Comparison of ENCODE assay signal across 9 cellular contexts in the genomic region with DNA sequence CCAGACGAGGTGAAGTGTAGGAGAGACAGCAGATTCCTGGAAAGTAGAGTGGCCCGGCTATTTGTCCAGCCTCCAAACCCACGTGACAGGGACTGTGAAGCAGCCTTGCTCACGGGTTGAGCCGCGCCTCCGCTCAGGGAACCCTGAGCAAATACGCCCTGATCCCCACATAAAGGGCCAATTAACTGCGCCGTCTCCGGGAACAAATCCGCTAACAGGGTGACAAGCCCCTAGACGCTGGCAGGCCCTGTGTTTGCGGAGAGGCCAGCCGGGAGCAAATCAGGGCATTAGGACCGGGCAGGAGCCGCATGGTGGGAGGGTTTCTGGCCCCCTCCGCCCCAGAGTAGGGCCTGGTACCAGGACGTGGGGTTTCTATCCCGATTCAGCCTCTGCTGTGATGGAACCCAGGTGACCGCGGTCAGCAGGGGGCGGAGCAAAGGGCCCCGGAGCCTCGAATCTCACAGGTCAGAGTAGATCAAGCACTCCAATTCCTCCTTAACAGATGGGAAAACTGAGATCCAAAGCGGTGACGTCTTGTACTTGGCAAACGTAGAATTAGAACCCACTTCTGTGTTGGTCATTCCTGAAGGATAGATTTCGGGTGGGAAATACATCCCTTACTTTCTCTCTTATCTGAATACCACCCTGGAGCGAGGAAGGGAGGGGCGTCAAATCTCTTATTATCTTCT. TPM values are rescaled to one million over a fixed set of nuclear protein-coding genes. Genes with fewer than 3 reads are reported as not detected.
A peak's percentile ranks its signal among the peaks of the same experiment; 100 is the strongest.
DNase-seq lines count a peak whose midpoint lies in the region; ATAC-seq and TF ChIP-seq lines count a peak whose summit lies in the region.
"Had no signal": no experiment of that assay in that cellular context is flagged by ENCODE, and none has a peak within 500 bp of the region (broad histone marks: within the 10 kb centered on the region; RNA-seq: fewer than 3 reads in every experiment).

No MANE protein-coding gene starts in this region.

- DNase-seq in NCI-H1092 treated with DMSO at 0.1 percent for 48 hours (lab: John Stamatoyannopoulos, UW): peak; percentile 11
- DNase-seq in NCI-H1092 (lab: John Stamatoyannopoulos, UW): no peak
- peak; percentile 55 to 85 for DNase-seq in T47D (ENCODE audit: low read depth in 1 of 2, low spot score in 1 of 2)
- peak; percentile 31 for DNase-seq in kidney tubule cell (ENCODE audit: low spot score)
- DNase-seq in testis: peak; percentile 79
- no peak for DNase-seq in activated naive CD4-positive, alpha-beta T cell treated with anti-CD3 and anti-CD28 coated beads, Interleukin-2, amount 50 U/mL, for 16 hours
- DNase-seq in activated gamma-delta T cell (lab: John Stamatoyannopoulos, UW): no peak
- DNase-seq: occipital lobe had no signal

- peaks cover 20% of the 10 kb centered on the region for H3K4me1 ChIP-seq in testis

- H3K9me3 ChIP-seq in testis: no peaks in the 10 kb centered on the region

- intact Hi-C loops in testis (cut with DNase I; ENCODE audit: low total_unique reads): no loop called here

- peak overlapping the region in 1 of 2 donors; percentile 8 for H3K4me3 ChIP-seq in testis

- H3K36me3 ChIP-seq in testis (ENCODE audit: low read depth, missing control alignments): no peaks in the 10 kb centered on the region

- no peak for TF ChIP-seq POLR2A in testis (IDR thresholded peaks at IDR 0.05)

- no peaks in the 10 kb centered on the region for H3K27me3 ChIP-seq in testis

- no peak for ATAC-seq in GM21390 (IDR thresholded peaks at IDR 0.05; ENCODE audit: unreplicated experiment)

- no peak for TF ChIP-seq CTCF in testis (IDR thresholded peaks at IDR 0.05)

- no peak overlapping the region for H3K27ac ChIP-seq in testis

- in situ Hi-C loops in T47D (cut with HindIII; ENCODE audit: low pct_unique_long_range_greater_than_20kb, low sequenced_read_pairs): no loop called here

- WGBS in testis, 2 donors: 1 to 2% methylated on average over 24 to 31 of the region's 31 CpGs

RNA-seq across cellular contexts. Expression of a gene that starts 2.0 kb away (rescaled TPM):
- 10 to 100 TPM; 11.8 to 31.6 TPM for total RNA-seq in testis
- 12.9 TPM for polyA plus RNA-seq in testis (ENCODE audit: insufficient read depth, low read depth, low replicate concordance)

RNA-seq across cellular contexts. Expression of a gene that starts 34.4 kb away (rescaled TPM):
- total RNA-seq in testis: 1 to 10 TPM; 5.7 to 8.4 TPM
- 7.0 TPM for polyA plus RNA-seq in testis (ENCODE audit: insufficient read depth, low read depth, low replicate concordance)

RNA-seq across cellular contexts. Expression of a gene that starts 55.8 kb away (rescaled TPM):
- not detected for total RNA-seq in testis
- polyA plus RNA-seq in testis (ENCODE audit: insufficient read depth, low read depth, low replicate concordance): not detected
- total RNA-seq: occipital lobe had no signal

Comparison
In these comparisons a context has a peak if more than half of its experiments do, and no peak if none do; other contexts are left out.
1. DNase-seq: peak in NCI-H1092 treated with DMSO at 0.1 percent for 48 hours (single experiment), T47D (2 of 2), kidney tubule cell (single experiment) and testis (single experiment); none in NCI-H1092 (single experiment), activated naive CD4-positive, alpha-beta T cell treated with anti-CD3 and anti-CD28 coated beads, Interleukin-2, amount 50 U/mL, for 16 hours (single experiment) and activated gamma-delta T cell (single experiment).